ENCODE assay signal across 1 cellular context in genomic region chr20:1286267-1287036, GRCh38.
TF ChIP-seq lines count a peak whose summit lies in the region.

No MANE protein-coding gene starts in this region.

TF ChIP-seq in IMR-90, 13 proteins besides CTCF, POLR2A, EP300 and RAD21:
- TF ChIP-seq SMC3 (IDR thresholded peaks at IDR 0.05; ENCODE audit: low read depth, low read length) (no peak), RFX5 (IDR thresholded peaks at IDR 0.05; ENCODE audit: low read depth, low read length) (no peak), NFE2L2 (IDR thresholded peaks at IDR 0.05; ENCODE audit: low read depth, low read length) (no peak), MAFK (IDR thresholded peaks at IDR 0.05; ENCODE audit: low read depth, low read length) (no peak), MXI1 (IDR thresholded peaks at IDR 0.05; ENCODE audit: borderline replicate concordance, low read depth, low read length) (no peak), MAZ (IDR thresholded peaks at IDR 0.05; ENCODE audit: borderline replicate concordance, low read depth, low read length) (no peak), BHLHE40 (IDR thresholded peaks at IDR 0.05; ENCODE audit: low read depth, low read length) (no peak)
- TF ChIP-seq, protein P1, sequence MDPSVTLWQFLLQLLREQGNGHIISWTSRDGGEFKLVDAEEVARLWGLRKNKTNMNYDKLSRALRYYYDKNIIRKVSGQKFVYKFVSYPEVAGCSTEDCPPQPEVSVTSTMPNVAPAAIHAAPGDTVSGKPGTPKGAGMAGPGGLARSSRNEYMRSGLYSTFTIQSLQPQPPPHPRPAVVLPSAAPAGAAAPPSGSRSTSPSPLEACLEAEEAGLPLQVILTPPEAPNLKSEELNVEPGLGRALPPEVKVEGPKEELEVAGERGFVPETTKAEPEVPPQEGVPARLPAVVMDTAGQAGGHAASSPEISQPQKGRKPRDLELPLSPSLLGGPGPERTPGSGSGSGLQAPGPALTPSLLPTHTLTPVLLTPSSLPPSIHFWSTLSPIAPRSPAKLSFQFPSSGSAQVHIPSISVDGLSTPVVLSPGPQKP (IDR thresholded peaks at IDR 0.05; ENCODE audit: borderline replicate concordance, low read depth, low read length): no peak
